1 cellular context compared by ENCODE assay signal in genomic region chr9:129835128-129835859, GRCh38.
TF ChIP-seq lines count a peak whose summit lies in the region.

Gene C9orf78, minus strand, starts transcription at chr9:129835275. Its CDS starts 54 bp downstream, at chr9:129835221.
Gene USP20, plus strand, starts transcription at chr9:129835458. Its CDS starts 17,098 bp downstream, at chr9:129852556.

TF ChIP-seq in HEK293, 187 proteins besides CTCF, POLR2A, EP300 and RAD21 (continued from another document and continues in another):
- TF ChIP-seq, protein P1, sequence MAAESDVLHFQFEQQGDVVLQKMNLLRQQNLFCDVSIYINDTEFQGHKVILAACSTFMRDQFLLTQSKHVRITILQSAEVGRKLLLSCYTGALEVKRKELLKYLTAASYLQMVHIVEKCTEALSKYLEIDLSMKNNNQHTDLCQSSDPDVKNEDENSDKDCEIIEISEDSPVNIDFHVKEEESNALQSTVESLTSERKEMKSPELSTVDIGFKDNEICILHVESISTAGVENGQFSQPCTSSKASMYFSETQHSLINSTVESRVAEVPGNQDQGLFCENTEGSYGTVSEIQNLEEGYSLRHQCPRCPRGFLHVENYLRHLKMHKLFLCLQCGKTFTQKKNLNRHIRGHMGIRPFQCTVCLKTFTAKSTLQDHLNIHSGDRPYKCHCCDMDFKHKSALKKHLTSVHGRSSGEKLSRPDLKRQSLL (tag by site-specific recombination; IDR thresholded peaks at IDR 0.05), result no peak
- TF ChIP-seq SP2 (tag by site-specific recombination; IDR thresholded peaks at IDR 0.05) (peak; percentile 95), ZNF777 (tag by site-specific recombination; IDR thresholded peaks at IDR 0.05; ENCODE audit: borderline replicate concordance) (no peak), ZNF248 (tag by site-specific recombination; IDR thresholded peaks at IDR 0.05) (no peak), ZFHX2 (tag by site-specific recombination; conservative IDR thresholded peaks at IDR 0.05) (0 out of 2 replicates have a peak, but pooled peaks have one; percentile 17), ZNF600 (tag by site-specific recombination; IDR thresholded peaks at IDR 0.05) (0 out of 2 replicates have a peak, but pooled peaks have one; percentile 20), ZNF23 (tag by site-specific recombination; IDR thresholded peaks at IDR 0.05; ENCODE audit: borderline replicate concordance) (no peak), ZNF280C (tag by site-specific recombination; IDR thresholded peaks at IDR 0.05) (no peak), ZFP69B (tag by site-specific recombination; IDR thresholded peaks at IDR 0.05) (peak; percentile 80), ZNF140 (tag by site-specific recombination; IDR thresholded peaks at IDR 0.05) (no peak), ZNF707 (tag by site-specific recombination; IDR thresholded peaks at IDR 0.05) (no peak), ZNF677 (tag by site-specific recombination; IDR thresholded peaks at IDR 0.05) (no peak), YY2 (tag by site-specific recombination; IDR thresholded peaks at IDR 0.05) (no peak), GFI1B (tag by site-specific recombination; IDR thresholded peaks at IDR 0.05) (no peak), ZNF202 (tag by site-specific recombination; IDR thresholded peaks at IDR 0.05; ENCODE audit: borderline replicate concordance) (no peak), ZNF514 (tag by site-specific recombination; IDR thresholded peaks at IDR 0.05) (no peak), ZNF830 (tag by site-specific recombination; IDR thresholded peaks at IDR 0.05; ENCODE audit: low read depth) (no peak), ZNF791 (tag by site-specific recombination; IDR thresholded peaks at IDR 0.05) (no peak), ZNF169 (tag by site-specific recombination; IDR thresholded peaks at IDR 0.05) (no peak), ZNF530 (tag by site-specific recombination; IDR thresholded peaks at IDR 0.05; ENCODE audit: low read depth) (no peak), ZSCAN23 (tag by site-specific recombination; IDR thresholded peaks at IDR 0.05) (no peak), ZXDB (tag by site-specific recombination; IDR thresholded peaks at IDR 0.05) (peak; percentile 54; the same call in 1 of the 2 replicates), SP7 (tag by site-specific recombination; IDR thresholded peaks at IDR 0.05) (peak; percentile 71; the same call in 1 of the 2 replicates), GLIS1 (tag by site-specific recombination; IDR thresholded peaks at IDR 0.05) (peak; percentile 98), ZNF623 (tag by site-specific recombination; IDR thresholded peaks at IDR 0.05) (no peak), ZNF433 (tag by site-specific recombination; IDR thresholded peaks at IDR 0.05; ENCODE audit: low read depth) (no peak), KLF7 (tag by site-specific recombination; IDR thresholded peaks at IDR 0.05; ENCODE audit: borderline replicate concordance) (no peak), ZNF426 (tag by site-specific recombination; IDR thresholded peaks at IDR 0.05) (no peak), ZNF658 (tag by site-specific recombination; IDR thresholded peaks at IDR 0.05) (no peak), ZEB2 (tag by site-specific recombination; IDR thresholded peaks at IDR 0.05) (peak; percentile 59; the same call in 1 of the 2 replicates), ZIC2 (tag by site-specific recombination; IDR thresholded peaks at IDR 0.05) (peak; percentile 38; the same call in 1 of the 2 replicates), OVOL3 (tag by site-specific recombination; IDR thresholded peaks at IDR 0.05) (no peak), PBX3 (CRISPR knock-in tag; IDR thresholded peaks at IDR 0.05) (peak; percentile 92; the same call in 1 of the 2 replicates), ATF2 (tag by site-specific recombination; IDR thresholded peaks at IDR 0.05; ENCODE audit: low read depth) (no peak), OSR2 (tag by site-specific recombination; IDR thresholded peaks at IDR 0.05) (peak; percentile 19; the same call in 1 of the 2 replicates), ZNF138 (tag by site-specific recombination; IDR thresholded peaks at IDR 0.05; ENCODE audit: borderline replicate concordance) (no peak), ZFP37 (tag by site-specific recombination; IDR thresholded peaks at IDR 0.05) (no peak), ZNF555 (tag by site-specific recombination; conservative IDR thresholded peaks at IDR 0.05) (no peak), ZNF529 (tag by site-specific recombination; IDR thresholded peaks at IDR 0.05; ENCODE audit: insufficient replicate concordance) (no peak), MYNN (tag by site-specific recombination; IDR thresholded peaks at IDR 0.05; ENCODE audit: borderline replicate concordance) (no peak), ZNF341 (tag by site-specific recombination; IDR thresholded peaks at IDR 0.05; ENCODE audit: low read depth) (peak; percentile 22)
- TF ChIP-seq, protein P2, sequence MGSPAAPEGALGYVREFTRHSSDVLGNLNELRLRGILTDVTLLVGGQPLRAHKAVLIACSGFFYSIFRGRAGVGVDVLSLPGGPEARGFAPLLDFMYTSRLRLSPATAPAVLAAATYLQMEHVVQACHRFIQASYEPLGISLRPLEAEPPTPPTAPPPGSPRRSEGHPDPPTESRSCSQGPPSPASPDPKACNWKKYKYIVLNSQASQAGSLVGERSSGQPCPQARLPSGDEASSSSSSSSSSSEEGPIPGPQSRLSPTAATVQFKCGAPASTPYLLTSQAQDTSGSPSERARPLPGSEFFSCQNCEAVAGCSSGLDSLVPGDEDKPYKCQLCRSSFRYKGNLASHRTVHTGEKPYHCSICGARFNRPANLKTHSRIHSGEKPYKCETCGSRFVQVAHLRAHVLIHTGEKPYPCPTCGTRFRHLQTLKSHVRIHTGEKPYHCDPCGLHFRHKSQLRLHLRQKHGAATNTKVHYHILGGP (tag by site-specific recombination; IDR thresholded peaks at IDR 0.05), result no peak
- TF ChIP-seq, protein P3, sequence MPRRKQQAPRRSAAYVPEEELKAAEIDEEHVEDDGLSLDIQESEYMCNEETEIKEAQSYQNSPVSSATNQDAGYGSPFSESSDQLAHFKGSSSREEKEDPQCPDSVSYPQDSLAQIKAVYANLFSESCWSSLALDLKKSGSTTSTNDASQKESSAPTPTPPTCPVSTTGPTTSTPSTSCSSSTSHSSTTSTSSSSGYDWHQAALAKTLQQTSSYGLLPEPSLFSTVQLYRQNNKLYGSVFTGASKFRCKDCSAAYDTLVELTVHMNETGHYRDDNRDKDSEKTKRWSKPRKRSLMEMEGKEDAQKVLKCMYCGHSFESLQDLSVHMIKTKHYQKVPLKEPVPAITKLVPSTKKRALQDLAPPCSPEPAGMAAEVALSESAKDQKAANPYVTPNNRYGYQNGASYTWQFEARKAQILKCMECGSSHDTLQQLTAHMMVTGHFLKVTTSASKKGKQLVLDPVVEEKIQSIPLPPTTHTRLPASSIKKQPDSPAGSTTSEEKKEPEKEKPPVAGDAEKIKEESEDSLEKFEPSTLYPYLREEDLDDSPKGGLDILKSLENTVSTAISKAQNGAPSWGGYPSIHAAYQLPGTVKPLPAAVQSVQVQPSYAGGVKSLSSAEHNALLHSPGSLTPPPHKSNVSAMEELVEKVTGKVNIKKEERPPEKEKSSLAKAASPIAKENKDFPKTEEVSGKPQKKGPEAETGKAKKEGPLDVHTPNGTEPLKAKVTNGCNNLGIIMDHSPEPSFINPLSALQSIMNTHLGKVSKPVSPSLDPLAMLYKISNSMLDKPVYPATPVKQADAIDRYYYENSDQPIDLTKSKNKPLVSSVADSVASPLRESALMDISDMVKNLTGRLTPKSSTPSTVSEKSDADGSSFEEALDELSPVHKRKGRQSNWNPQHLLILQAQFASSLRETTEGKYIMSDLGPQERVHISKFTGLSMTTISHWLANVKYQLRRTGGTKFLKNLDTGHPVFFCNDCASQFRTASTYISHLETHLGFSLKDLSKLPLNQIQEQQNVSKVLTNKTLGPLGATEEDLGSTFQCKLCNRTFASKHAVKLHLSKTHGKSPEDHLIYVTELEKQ (tag by site-specific recombination; IDR thresholded peaks at IDR 0.05; ENCODE audit: borderline replicate concordance), result peak; percentile 49; the same call in 1 of the 2 replicates
- TF ChIP-seq, protein P4, sequence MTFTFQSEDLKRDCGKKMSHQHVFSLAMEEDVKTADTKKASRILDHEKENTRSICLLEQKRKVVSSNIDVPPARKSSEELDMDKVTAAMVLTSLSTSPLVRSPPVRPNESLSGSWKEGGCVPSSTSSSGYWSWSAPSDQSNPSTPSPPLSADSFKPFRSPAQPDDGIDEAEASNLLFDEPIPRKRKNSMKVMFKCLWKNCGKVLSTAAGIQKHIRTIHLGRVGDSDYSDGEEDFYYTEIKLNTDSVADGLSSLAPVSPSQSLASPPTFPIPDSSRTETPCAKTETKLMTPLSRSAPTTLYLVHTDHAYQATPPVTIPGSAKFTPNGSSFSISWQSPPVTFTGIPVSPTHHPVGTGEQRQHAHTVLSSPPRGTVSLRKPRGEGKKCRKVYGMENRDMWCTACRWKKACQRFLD (tag by site-specific recombination; IDR thresholded peaks at IDR 0.05), result no peak
- TF ChIP-seq, protein P5, sequence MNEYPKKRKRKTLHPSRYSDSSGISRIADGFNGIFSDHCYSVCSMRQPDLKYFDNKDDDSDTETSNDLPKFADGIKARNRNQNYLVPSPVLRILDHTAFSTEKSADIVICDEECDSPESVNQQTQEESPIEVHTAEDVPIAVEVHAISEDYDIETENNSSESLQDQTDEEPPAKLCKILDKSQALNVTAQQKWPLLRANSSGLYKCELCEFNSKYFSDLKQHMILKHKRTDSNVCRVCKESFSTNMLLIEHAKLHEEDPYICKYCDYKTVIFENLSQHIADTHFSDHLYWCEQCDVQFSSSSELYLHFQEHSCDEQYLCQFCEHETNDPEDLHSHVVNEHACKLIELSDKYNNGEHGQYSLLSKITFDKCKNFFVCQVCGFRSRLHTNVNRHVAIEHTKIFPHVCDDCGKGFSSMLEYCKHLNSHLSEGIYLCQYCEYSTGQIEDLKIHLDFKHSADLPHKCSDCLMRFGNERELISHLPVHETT (tag by site-specific recombination; IDR thresholded peaks at IDR 0.05), result no peak
- TF ChIP-seq, protein P6, sequence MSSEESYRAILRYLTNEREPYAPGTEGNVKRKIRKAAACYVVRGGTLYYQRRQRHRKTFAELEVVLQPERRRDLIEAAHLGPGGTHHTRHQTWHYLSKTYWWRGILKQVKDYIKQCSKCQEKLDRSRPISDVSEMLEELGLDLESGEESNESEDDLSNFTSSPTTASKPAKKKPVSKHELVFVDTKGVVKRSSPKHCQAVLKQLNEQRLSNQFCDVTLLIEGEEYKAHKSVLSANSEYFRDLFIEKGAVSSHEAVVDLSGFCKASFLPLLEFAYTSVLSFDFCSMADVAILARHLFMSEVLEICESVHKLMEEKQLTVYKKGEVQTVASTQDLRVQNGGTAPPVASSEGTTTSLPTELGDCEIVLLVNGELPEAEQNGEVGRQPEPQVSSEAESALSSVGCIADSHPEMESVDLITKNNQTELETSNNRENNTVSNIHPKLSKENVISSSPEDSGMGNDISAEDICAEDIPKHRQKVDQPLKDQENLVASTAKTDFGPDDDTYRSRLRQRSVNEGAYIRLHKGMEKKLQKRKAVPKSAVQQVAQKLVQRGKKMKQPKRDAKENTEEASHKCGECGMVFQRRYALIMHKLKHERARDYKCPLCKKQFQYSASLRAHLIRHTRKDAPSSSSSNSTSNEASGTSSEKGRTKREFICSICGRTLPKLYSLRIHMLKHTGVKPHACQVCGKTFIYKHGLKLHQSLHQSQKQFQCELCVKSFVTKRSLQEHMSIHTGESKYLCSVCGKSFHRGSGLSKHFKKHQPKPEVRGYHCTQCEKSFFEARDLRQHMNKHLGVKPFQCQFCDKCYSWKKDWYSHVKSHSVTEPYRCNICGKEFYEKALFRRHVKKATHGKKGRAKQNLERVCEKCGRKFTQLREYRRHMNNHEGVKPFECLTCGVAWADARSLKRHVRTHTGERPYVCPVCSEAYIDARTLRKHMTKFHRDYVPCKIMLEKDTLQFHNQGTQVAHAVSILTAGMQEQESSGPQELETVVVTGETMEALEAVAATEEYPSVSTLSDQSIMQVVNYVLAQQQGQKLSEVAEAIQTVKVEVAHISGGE (tag by site-specific recombination; conservative IDR thresholded peaks at IDR 0.05; ENCODE audit: low read depth), result peak; percentile 93
- TF ChIP-seq, protein P7, sequence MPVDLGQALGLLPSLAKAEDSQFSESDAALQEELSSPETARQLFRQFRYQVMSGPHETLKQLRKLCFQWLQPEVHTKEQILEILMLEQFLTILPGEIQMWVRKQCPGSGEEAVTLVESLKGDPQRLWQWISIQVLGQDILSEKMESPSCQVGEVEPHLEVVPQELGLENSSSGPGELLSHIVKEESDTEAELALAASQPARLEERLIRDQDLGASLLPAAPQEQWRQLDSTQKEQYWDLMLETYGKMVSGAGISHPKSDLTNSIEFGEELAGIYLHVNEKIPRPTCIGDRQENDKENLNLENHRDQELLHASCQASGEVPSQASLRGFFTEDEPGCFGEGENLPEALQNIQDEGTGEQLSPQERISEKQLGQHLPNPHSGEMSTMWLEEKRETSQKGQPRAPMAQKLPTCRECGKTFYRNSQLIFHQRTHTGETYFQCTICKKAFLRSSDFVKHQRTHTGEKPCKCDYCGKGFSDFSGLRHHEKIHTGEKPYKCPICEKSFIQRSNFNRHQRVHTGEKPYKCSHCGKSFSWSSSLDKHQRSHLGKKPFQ (tag by site-specific recombination; IDR thresholded peaks at IDR 0.05), result no peak
